14 cellular contexts compared by ENCODE assay signal in genomic region chr6:71902261-71902660, GRCh38. TPM values are rescaled to one million over a fixed set of nuclear protein-coding genes. Genes with fewer than 3 reads are reported as not detected.
DNase-seq lines count a peak whose midpoint lies in the region; ATAC-seq and TF ChIP-seq lines count a peak whose summit lies in the region.
"Had no signal": no experiment of that assay in that cellular context is flagged by ENCODE, and none has a peak within 500 bp of the region (broad histone marks: within the 10 kb centered on the region; RNA-seq: fewer than 3 reads in every experiment).

No MANE protein-coding gene starts in this region.

- DNase-seq in GM12864 (ENCODE audit: low read depth) = peak; percentile 5
- DNase-seq in activated T-helper 2 cell treated with anti-CD3 and anti-CD28 coated beads, Interferon-gamma antibody, Interleukin-2, Interleukin-4, amounts not matched to agents 10 μg/mL and 5 μg/mL and 100 μg/mL, durations not matched to agents 14 hours and 24 hours and 36 hours (ENCODE audit: low spot score) = no peak
- no peak for DNase-seq in activated CD8-positive, alpha-beta memory T cell treated with anti-CD3 and anti-CD28 coated beads for 24 hours
- no peak for DNase-seq in activated T-cell treated with anti-CD3 and anti-CD28 coated beads, Interleukin-2, amount 50 U/mL, for 48 hours
- DNase-seq in Right ventricle myocardium inferior (ENCODE audit: missing footprints) = no peak
- DNase-seq: activated T-cell treated with anti-CD3 and anti-CD28 coated beads for 4 hours, NCI-H226, SW 1271 had no signal

- H3K4me1 Mint-ChIP-seq in activated T-helper 2 cell treated with anti-CD3 and anti-CD28 coated beads, Interferon-gamma antibody, Interleukin-2, Interleukin-4, amounts not matched to agents 10 μg/mL and 5 μg/mL and 100 μg/mL, durations not matched to agents 14 hours and 24 hours and 36 hours (ENCODE audit: low read depth) = no peaks in the 10 kb centered on the region

- TF ChIP-seq CTCF in GM12864 (IDR thresholded peaks at IDR 0.05; ENCODE audit: low read depth, low read length, missing control alignments) = no peak

- H3K27ac Mint-ChIP-seq in activated T-helper 2 cell treated with anti-CD3 and anti-CD28 coated beads, Interferon-gamma antibody, Interleukin-2, Interleukin-4, amounts not matched to agents 10 μg/mL and 5 μg/mL and 100 μg/mL, durations not matched to agents 14 hours and 24 hours and 36 hours = no peak overlapping the region
- H3K27ac Mint-ChIP-seq: WTC11 had no signal

- H3K27me3 Mint-ChIP-seq in activated T-helper 2 cell treated with anti-CD3 and anti-CD28 coated beads, Interferon-gamma antibody, Interleukin-2, Interleukin-4, amounts not matched to agents 10 μg/mL and 5 μg/mL and 100 μg/mL, durations not matched to agents 14 hours and 24 hours and 36 hours (ENCODE audit: low read depth) = no peaks in the 10 kb centered on the region

- H3K36me3 Mint-ChIP-seq in activated T-helper 2 cell treated with anti-CD3 and anti-CD28 coated beads, Interferon-gamma antibody, Interleukin-2, Interleukin-4, amounts not matched to agents 10 μg/mL and 5 μg/mL and 100 μg/mL, durations not matched to agents 14 hours and 24 hours and 36 hours (ENCODE audit: low read depth) = no peaks in the 10 kb centered on the region
- H3K36me3 Mint-ChIP-seq: WTC11 had no signal

- H3K4me3 ChIP-seq in GM12864 (ENCODE audit: low read depth, low read length) = no peak overlapping the region
- H3K4me3 ChIP-seq: coronary artery, tibial nerve had no signal

- H3K4me3 Mint-ChIP-seq in activated T-helper 2 cell treated with anti-CD3 and anti-CD28 coated beads, Interferon-gamma antibody, Interleukin-2, Interleukin-4, amounts not matched to agents 10 μg/mL and 5 μg/mL and 100 μg/mL, durations not matched to agents 14 hours and 24 hours and 36 hours (ENCODE audit: low read depth) = no peak overlapping the region
- H3K4me3 Mint-ChIP-seq: WTC11 had no signal

- intact Hi-C loops in activated T-helper 2 cell treated with anti-CD3 and anti-CD28 coated beads, Interferon-gamma antibody, Interleukin-2, Interleukin-4, amounts not matched to agents 10 μg/mL and 5 μg/mL and 100 μg/mL, durations not matched to agents 14 hours and 24 hours and 36 hours (cut with micrococcal nuclease) = no loop called here
- intact Hi-C loops in Right ventricle myocardium inferior (cut with DNase I) = no loop called here

- no peaks in the 10 kb centered on the region for H3K9me3 Mint-ChIP-seq in activated T-helper 2 cell treated with anti-CD3 and anti-CD28 coated beads, Interferon-gamma antibody, Interleukin-2, Interleukin-4, amounts not matched to agents 10 μg/mL and 5 μg/mL and 100 μg/mL, durations not matched to agents 14 hours and 24 hours and 36 hours
- H3K9me3 Mint-ChIP-seq: WTC11 had no signal

- ATAC-seq in GM19351 (IDR thresholded peaks at IDR 0.05; ENCODE audit: unreplicated experiment) (peak; percentile 88), HG02588 (IDR thresholded peaks at IDR 0.05; ENCODE audit: unreplicated experiment) (peak; percentile 69), HG03354 (IDR thresholded peaks at IDR 0.05; ENCODE audit: poor library complexity, severe bottlenecking, unreplicated experiment) (peak; percentile 76), Right ventricle myocardium inferior (no peak)
- ATAC-seq: WTC11 had no signal

RNA-seq across cellular contexts. Expression of gene RIMS1, which starts 15.9 kb away (rescaled TPM):
- total RNA-seq in activated T-helper 2 cell treated with anti-CD3 and anti-CD28 coated beads, Interferon-gamma antibody, Interleukin-2, Interleukin-4, amounts not matched to agents 10 μg/mL and 5 μg/mL and 100 μg/mL, durations not matched to agents 14 hours and 24 hours and 36 hours = not detected in 2 replicates
- total RNA-seq in Right ventricle myocardium inferior = 1.3 TPM
